Comparison of ENCODE assay signal across 14 cellular contexts in the genomic region with DNA sequence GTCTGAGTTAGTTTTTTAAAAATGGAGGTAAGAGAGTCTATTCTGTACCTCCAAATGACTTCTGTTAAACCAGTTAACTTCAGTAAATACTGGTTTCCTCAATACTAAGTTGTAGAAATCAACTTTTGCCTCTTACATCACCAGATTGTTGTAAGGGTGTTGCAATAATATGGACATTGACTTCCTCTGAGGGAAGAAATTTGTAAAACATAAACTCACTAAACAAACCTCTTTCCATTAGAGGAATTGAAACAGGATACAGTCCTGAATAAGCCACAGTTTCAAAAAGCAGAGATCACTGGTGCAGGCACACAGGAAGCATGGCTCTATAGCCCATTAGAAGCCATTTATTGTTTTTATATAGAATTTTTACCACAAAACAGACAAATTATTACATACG. TPM values are rescaled to one million over a fixed set of nuclear protein-coding genes. Genes with fewer than 3 reads are reported as not detected.
DNase-seq lines count a peak whose midpoint lies in the region; ATAC-seq and TF ChIP-seq lines count a peak whose summit lies in the region.
"Had no signal": no experiment of that assay in that cellular context is flagged by ENCODE, and none has a peak within 500 bp of the region (broad histone marks: within the 10 kb centered on the region; RNA-seq: fewer than 3 reads in every experiment).

No MANE protein-coding gene starts in this region.

- H3K4me3 ChIP-seq in PC-9 (no peak overlapping the region), SJCRH30 (no peak overlapping the region)

- no peak for TF ChIP-seq CTCF in PC-9 (conservative IDR thresholded peaks at IDR 0.05)

- no peak overlapping the region for H3K4me2 ChIP-seq in PC-9

- no peak overlapping the region for H2AFZ ChIP-seq in PC-9

- H3K36me3 ChIP-seq in PC-9 (ENCODE audit: low read depth) = no peaks in the 10 kb centered on the region
- H3K36me3 ChIP-seq in SJCRH30 = no peaks in the 10 kb centered on the region

- CTCF ChIA-PET in PC-9 (lab: Charles Lee) = no interaction called here

- H3K4me1 ChIP-seq in PC-9 (replicated peaks; ENCODE audit: insufficient read depth) (no peaks in the 10 kb centered on the region), SJCRH30 (no peaks in the 10 kb centered on the region)

- H3K27ac ChIP-seq in PC-9 (no peak overlapping the region), SJCRH30 (no peak overlapping the region)

- H3K9me2 ChIP-seq in PC-9 (ENCODE audit: insufficient read depth) = no peaks in the 10 kb centered on the region; the same call in 1 of the 2 replicates

- H4K20me1 ChIP-seq in PC-9 (ENCODE audit: insufficient read depth) = no peaks in the 10 kb centered on the region

- BruUV-seq in PC-9 (replicated peaks; lab: Mats Ljungman, UMichigan) = no TSS peak

- peak; percentile 96 for ATAC-seq in GM21737 (IDR thresholded peaks at IDR 0.05; ENCODE audit: unreplicated experiment)
- ATAC-seq in HG03521 (IDR thresholded peaks at IDR 0.05; ENCODE audit: unreplicated experiment) = peak; percentile 96

- DNase-seq in CD1c-positive myeloid dendritic cell (ENCODE audit: extremely low spot score) (peak; percentile 90), fibroblast of peridontal ligament (ENCODE audit: extremely low read depth) (peak; percentile 51), PC-9 (no peak), GM19238 (ENCODE audit: insufficient read length, low spot score) (no peak), SJCRH30 (no peak), AG08395 (ENCODE audit: low spot score) (no peak)
- DNase-seq: activated CD4-positive, CD25-positive, alpha-beta regulatory T cell; activated naive CD8-positive, alpha-beta T cell treated with anti-CD3 and anti-CD28 coated beads for 36 hours; mesendoderm; NCI-H524 treated with DMSO at 0.1 percent for 48 hours; stimulated activated CD4-positive, alpha-beta T cell treated with anti-CD3 and anti-CD28 coated beads, Interleukin-15, amount 100 ng/mL, for 24 hours had no signal

- POLR2A ChIA-PET in PC-9 (lab: Charles Lee; ENCODE audit: unreplicated experiment) = interaction anchor here (0.7 kb wide), 1 partner anchor 667 kb away, joined by 7 read pairs; no protein-coding TSS in a partner anchor

- H3F3A ChIP-seq in PC-9 (ENCODE audit: insufficient read depth, low read depth) = no peaks in the 10 kb centered on the region

- H3K27me3 ChIP-seq in PC-9 (ENCODE audit: insufficient read depth, low read depth) (no peaks in the 10 kb centered on the region), SJCRH30 (no peaks in the 10 kb centered on the region)

- intact Hi-C loops in PC-9 (cut with micrococcal nuclease; ENCODE audit: unreplicated experiment) = no loop called here

- no peaks in the 10 kb centered on the region for H3K79me2 ChIP-seq in PC-9 (ENCODE audit: low read depth)

- H3K9me3 ChIP-seq in PC-9 (ENCODE audit: insufficient read depth, low read depth) (no peaks in the 10 kb centered on the region), SJCRH30 (replicated peaks) (no peaks in the 10 kb centered on the region; the same call in 1 of the 2 replicates)

RNA-seq across cellular contexts. Expression of gene SLCO6A1, which starts 32.7 kb away (rescaled TPM):
- total RNA-seq in PC-9 (2021) = not detected in 2 replicates
- total RNA-seq in SJCRH30 (2014; rRNA removed; shearing (Covaris generic)) = not detected in 2 replicates
- total RNA-seq: activated naive CD8-positive, alpha-beta T cell treated with anti-CD3 and anti-CD28 coated beads for 36 hours; endothelial cell of umbilical vein had no signal

Comparison
In these comparisons a context has a peak if more than half of its experiments do, and no peak if none do; other contexts are left out.
1. DNase-seq: peak in CD1c-positive myeloid dendritic cell (single experiment) and fibroblast of peridontal ligament (single experiment); none in PC-9 (0 of 2), GM19238 (single experiment), SJCRH30 (0 of 2) and AG08395 (single experiment).